In genomic region chr2:37317746-37318145, GRCh38 we compare ENCODE assay signal across 16 cellular contexts. TPM values are rescaled to one million over a fixed set of nuclear protein-coding genes. Genes with fewer than 3 reads are reported as not detected.
A peak's percentile ranks its signal among the peaks of the same experiment; 100 is the strongest.
DNase-seq lines count a peak whose midpoint lies in the region; ATAC-seq and TF ChIP-seq lines count a peak whose summit lies in the region.
"Had no signal": no experiment of that assay in that cellular context is flagged by ENCODE, and none has a peak within 500 bp of the region (broad histone marks: within the 10 kb centered on the region; RNA-seq: fewer than 3 reads in every experiment).

No MANE protein-coding gene starts in this region.

- H3K36me3 Mint-ChIP-seq in CD14-positive monocyte: peaks cover 13 to 15% of the 10 kb centered on the region in 2 donors
- peaks cover 40% of the 10 kb centered on the region for H3K36me3 Mint-ChIP-seq in activated T-helper 17 cell treated with anti-CD3 and anti-CD28 coated beads, Interleukin-2, amount 50 U/mL, for 72 hours (ENCODE audit: low read depth)
- peaks cover 54% of the 10 kb centered on the region for H3K36me3 Mint-ChIP-seq in nephron progenitor cell (ENCODE audit: low read depth)

- H3K4me1 Mint-ChIP-seq in CD14-positive monocyte: peaks cover 66% of the 10 kb centered on the region
- peaks cover 29% of the 10 kb centered on the region for H3K4me1 Mint-ChIP-seq in activated T-helper 17 cell treated with anti-CD3 and anti-CD28 coated beads, Interleukin-2, amount 50 U/mL, for 72 hours
- peaks cover 71% of the 10 kb centered on the region for H3K4me1 Mint-ChIP-seq in nephron progenitor cell

- H3K4me3 Mint-ChIP-seq in CD14-positive monocyte (peak overlapping the region in 1 of 2 donors; percentile 70), nephron progenitor cell (peak overlapping the region; percentile 9)
- H3K4me3 Mint-ChIP-seq in activated T-helper 17 cell treated with anti-CD3 and anti-CD28 coated beads, Interleukin-2, amount 50 U/mL, for 72 hours: peak overlapping the region; percentile 24

- no peak for DNase-seq in CD14-positive monocyte (ENCODE audit: low spot score)
- no peak for DNase-seq in HEK293T (ENCODE audit: extremely low spot score)
- DNase-seq in nephron progenitor cell: no peak
- DNase-seq: activated CD4-positive, alpha-beta T cell treated with anti-CD3 and anti-CD28 coated beads, Interleukin-2, amount 50 U/mL, for 48 hours; DMS 273 treated with DMSO at 0.1 percent for 48 hours; effector CD8-positive, alpha-beta T cell; kidney glomerular epithelial cell; NCI-H187 treated with DMSO at 0.1 percent for 48 hours; NCI-H446 treated with DMSO at 0.1 percent for 48 hours; retina; SJCRH30; stimulated activated CD4-positive, alpha-beta T cell treated with anti-CD3 and anti-CD28 coated beads, Interleukin-2, amount 100 ng/mL, for 24 hours had no signal

- intact Hi-C loops in CD14-positive monocyte (cut with micrococcal nuclease): no loop called here

- H3K27ac Mint-ChIP-seq in CD14-positive monocyte (peak overlapping the region in 5 of 7 donors; percentile 13 to 74 (median 65)), nephron progenitor cell (peak overlapping the region; percentile 23)
- peak overlapping the region; percentile 18 for H3K27ac Mint-ChIP-seq in activated T-helper 17 cell treated with anti-CD3 and anti-CD28 coated beads, Interleukin-2, amount 50 U/mL, for 72 hours

- ATAC-seq in activated T-helper 17 cell treated with anti-CD3 and anti-CD28 coated beads, Interleukin-2, amount 50 U/mL, for 72 hours (replicated peaks): peak; percentile 75
- ATAC-seq in HG02678 (IDR thresholded peaks at IDR 0.05; ENCODE audit: unreplicated experiment): no peak
- ATAC-seq in GM21367 (IDR thresholded peaks at IDR 0.05; ENCODE audit: unreplicated experiment): no peak
- ATAC-seq in HG02571 (IDR thresholded peaks at IDR 0.05; ENCODE audit: unreplicated experiment): no peak

- CTCF ChIA-PET in HEK293T (lab: Yijun Ruan, JAX): interaction anchor here (0.6 to 0.8 kb wide), 3 partner anchors 26 to 883 kb away, joined by 3 to 8 read pairs (median 3); no protein-coding TSS in a partner anchor

- POLR2A ChIA-PET in HEK293T (lab: Yijun Ruan, JAX): no interaction called here

- H3K9me3 Mint-ChIP-seq in CD14-positive monocyte (no peaks in the 10 kb centered on the region), nephron progenitor cell (peaks cover 3% of the 10 kb centered on the region)
- H3K9me3 Mint-ChIP-seq in activated T-helper 17 cell treated with anti-CD3 and anti-CD28 coated beads, Interleukin-2, amount 50 U/mL, for 72 hours: no peaks in the 10 kb centered on the region

- H3K27me3 Mint-ChIP-seq in CD14-positive monocyte (ENCODE audit: low read depth in 3 of 3): no peaks in the 10 kb centered on the region
- H3K27me3 Mint-ChIP-seq in activated T-helper 17 cell treated with anti-CD3 and anti-CD28 coated beads, Interleukin-2, amount 50 U/mL, for 72 hours: no peaks in the 10 kb centered on the region
- H3K27me3 Mint-ChIP-seq in nephron progenitor cell (ENCODE audit: low read depth, poor library complexity): no peaks in the 10 kb centered on the region

- TF ChIP-seq CTCF in CD14-positive monocyte (IDR thresholded peaks at IDR 0.05) (no peak), nephron progenitor cell (IDR thresholded peaks at IDR 0.05) (no peak)

TF ChIP-seq in HEK293T, 16 proteins besides CTCF, POLR2A, EP300 and RAD21:
- no peak for TF ChIP-seq ARNT (IDR thresholded peaks at IDR 0.05)
- 0 out of 2 replicates have a peak, but pooled peaks have one; percentile 20 for TF ChIP-seq ZNF384 (IDR thresholded peaks at IDR 0.05)

RNA-seq across cellular contexts. Expression of gene PRKD3, which starts 6.9 kb away (rescaled TPM):
- 10 to 100 TPM; 14.2 to 16.9 TPM for polyA plus RNA-seq in CD14-positive monocyte
- 10 to 100 TPM; 28.2 to 35.6 TPM for total RNA-seq in activated T-helper 17 cell treated with anti-CD3 and anti-CD28 coated beads, Interleukin-2, amount 50 U/mL, for 72 hours

RNA-seq across cellular contexts. Expression of gene QPCT, which starts 26.7 kb away (rescaled TPM):
- polyA plus RNA-seq in CD14-positive monocyte: 100 to 1,000 TPM; 272 to 302 TPM
- total RNA-seq in activated T-helper 17 cell treated with anti-CD3 and anti-CD28 coated beads, Interleukin-2, amount 50 U/mL, for 72 hours: under 1 TPM; 0.53 to 0.71 TPM
